ENCODE assay signal across 8 cellular contexts in genomic region chr17:42312035-42312284, GRCh38. TPM values are rescaled to one million over a fixed set of nuclear protein-coding genes. Genes with fewer than 3 reads are reported as not detected.
DNase-seq lines count a peak whose midpoint lies in the region; ATAC-seq, FAIRE-seq and TF ChIP-seq lines count a peak whose summit lies in the region.

No MANE protein-coding gene starts in this region.

- H3K27ac Mint-ChIP-seq in glutamatergic neuron (ENCODE audit: unreplicated experiment) = peak overlapping the region; percentile 89

- H3K79me2 ChIP-seq in DND-41 (ENCODE audit: insufficient read depth, low read length) = no peaks in the 10 kb centered on the region

- H2AFZ ChIP-seq in DND-41 (ENCODE audit: low read depth, low read length) = 0 out of 2 replicates have a peak overlapping the region, but pooled peaks have one; percentile 78

- H3K27me3 Mint-ChIP-seq in glutamatergic neuron (ENCODE audit: unreplicated experiment) = peaks cover 4% of the 10 kb centered on the region

- FAIRE-seq in GM12891 (lab: Jason Lieb, UNC) = no peak

- POLR2A ChIA-PET in HEK293T (lab: Yijun Ruan, JAX) = interaction anchor here (1.0 to 1.1 kb wide), 2 partner anchors 77 to 89 kb away, joined by 3 read pairs; partner anchors contain the start of gene STAT3

- TF ChIP-seq CTCF in DND-41 (IDR thresholded peaks at IDR 0.05; ENCODE audit: borderline replicate concordance, extremely low read depth, low read length, poor library complexity, severe bottlenecking) = no peak
- no peak for TF ChIP-seq CTCF in glutamatergic neuron (IDR thresholded peaks at IDR 0.05; ENCODE audit: partially characterized antibody, unreplicated experiment)
- TF ChIP-seq CTCF in gastrocnemius medialis (IDR thresholded peaks at IDR 0.05 in 4 of 5, conservative IDR thresholded peaks at IDR 0.05 in 1 of 5) = no peak

- TF ChIP-seq POLR2A in gastrocnemius medialis (IDR thresholded peaks at IDR 0.05) (no peak), GM12891 (IDR thresholded peaks at IDR 0.05; ENCODE audit: low read depth, low read length) (no peak)

- no peak overlapping the region for H3K27ac ChIP-seq in DND-41 (ENCODE audit: low read length)
- peak overlapping the region; percentile 88 for H3K27ac ChIP-seq in SK-N-MC
- H3K27ac ChIP-seq in gastrocnemius medialis = peak overlapping the region; percentile 84 to 95 (median 88)

- H3K9me3 Mint-ChIP-seq in glutamatergic neuron (ENCODE audit: unreplicated experiment) = peaks cover 2% of the 10 kb centered on the region

- no peak for DNase-seq in DND-41
- DNase-seq in SK-N-MC (ENCODE audit: low read depth, low spot score) = no peak
- DNase-seq in glutamatergic neuron = no peak
- DNase-seq in gastrocnemius medialis = no peak
- no peak for DNase-seq in GM12891 (ENCODE audit: insufficient read length, low spot score)
- no peak for DNase-seq in NCI-H2227 (lab: John Stamatoyannopoulos, UW; ENCODE audit: unreplicated experiment)
- DNase-seq in stimulated activated CD4-positive, alpha-beta T cell treated with anti-CD3 and anti-CD28 coated beads, Interleukin-15, amount 100 ng/mL, for 24 hours = no peak
- no peak for DNase-seq in HEK293T (ENCODE audit: extremely low spot score)

- peaks cover 8% of the 10 kb centered on the region; the same call in 1 of the 2 replicates for H4K20me1 ChIP-seq in DND-41 (ENCODE audit: insufficient read depth, low read length)

- no peaks in the 10 kb centered on the region for H3K36me3 Mint-ChIP-seq in glutamatergic neuron (ENCODE audit: unreplicated experiment)

- H3K4me3 Mint-ChIP-seq in glutamatergic neuron (ENCODE audit: unreplicated experiment) = peak overlapping the region; percentile 72

- intact Hi-C loops in gastrocnemius medialis (cut with DNase I; ENCODE audit: low total_unique reads) = loop anchor here (2.0 to 5.0 kb wide), 2 partner anchors 95 to 145 kb away; partner anchors contain the start of gene ATP6V0A1

- H3K4me3 ChIP-seq in DND-41 (ENCODE audit: low read depth in 1 of 2, low read length in 2 of 2) (peak overlapping the region in 1 of 2 experiments; percentile 56; a peak in 2 of 4 replicates), SK-N-MC (peak overlapping the region; percentile 79), gastrocnemius medialis (peak overlapping the region in 2 of 4 donors; percentile 12 to 53)

- H3K9me3 ChIP-seq in DND-41 (ENCODE audit: insufficient read depth, low read length, severe bottlenecking) = no peaks in the 10 kb centered on the region
- no peaks in the 10 kb centered on the region for H3K9me3 ChIP-seq in SK-N-MC (ENCODE audit: low read depth, low read length)
- no peaks in the 10 kb centered on the region for H3K9me3 ChIP-seq in gastrocnemius medialis

- in situ Hi-C loops in gastrocnemius medialis (cut with MboI; ENCODE audit: low sequenced_read_pairs in 4 of 4) = no loop called here

- H3K9ac ChIP-seq in DND-41 (ENCODE audit: low read depth, low read length) (peak overlapping the region; percentile 36; the same call in 1 of the 2 replicates), SK-N-MC (ENCODE audit: insufficient read length) (peak overlapping the region; percentile 69)

- peaks cover 17% of the 10 kb centered on the region for H3K4me1 ChIP-seq in DND-41 (ENCODE audit: insufficient read depth, low read length)
- peaks cover 16% of the 10 kb centered on the region in 2 donors for H3K4me1 ChIP-seq in gastrocnemius medialis

- H3K36me3 ChIP-seq in DND-41 (ENCODE audit: insufficient read depth, low read length) (peaks cover 17% of the 10 kb centered on the region; the same call in 1 of the 2 replicates), SK-N-MC (ENCODE audit: insufficient read depth, low read length) (peaks cover 9% of the 10 kb centered on the region; the same call in 1 of the 2 replicates), gastrocnemius medialis (peaks cover 0 to 45% of the 10 kb centered on the region in 2 donors)

- no peaks in the 10 kb centered on the region for H3K27me3 ChIP-seq in DND-41 (ENCODE audit: insufficient read depth, low read length, poor library complexity)
- no peaks in the 10 kb centered on the region for H3K27me3 ChIP-seq in gastrocnemius medialis

- H3K4me1 Mint-ChIP-seq in glutamatergic neuron (ENCODE audit: low read depth, unreplicated experiment) = peaks cover 29% of the 10 kb centered on the region

- no peak for ATAC-seq in DND-41 (ENCODE audit: insufficient read depth, low read depth)
- no peak for ATAC-seq in gastrocnemius medialis

- CTCF ChIA-PET in HEK293T (lab: Yijun Ruan, JAX) = interaction anchor here (1.4 kb wide), 1 partner anchor 111 kb away, joined by 3 read pairs; the partner anchor contains the start of gene CAVIN1

- H3K4me2 ChIP-seq in DND-41 (ENCODE audit: insufficient read depth, low read length) = peak overlapping the region; percentile 91

TF ChIP-seq in GM12891, 5 proteins besides CTCF, POLR2A, EP300 and RAD21:
- no peak for TF ChIP-seq TAF1 (IDR thresholded peaks at IDR 0.05; ENCODE audit: low read depth, low read length)
- TF ChIP-seq POLR2AphosphoS5 (IDR thresholded peaks at IDR 0.05; ENCODE audit: low read depth, low read length) = no peak
- no peak for TF ChIP-seq PAX5 (IDR thresholded peaks at IDR 0.05; ENCODE audit: insufficient read depth, low read length, severe bottlenecking)
- no peak for TF ChIP-seq POU2F2 (IDR thresholded peaks at IDR 0.05; ENCODE audit: low read depth, low read length)
- TF ChIP-seq SPI1 (IDR thresholded peaks at IDR 0.05; ENCODE audit: low read depth, low read length) = no peak

TF ChIP-seq in HEK293T, 16 proteins besides CTCF, POLR2A, EP300 and RAD21:
- TF ChIP-seq ZNF384 (IDR thresholded peaks at IDR 0.05) (no peak), FOXA1 (IDR thresholded peaks at IDR 0.05) (no peak)
TF ChIP-seq in HEK293T: peak in this region for 0.

RNA-seq across cellular contexts. Expression of gene STAT5A, which starts 23.7 kb away (rescaled TPM):
- total RNA-seq in glutamatergic neuron (ENCODE audit: unreplicated experiment) = 3.4 TPM
- 10 to 100 TPM; 36.0 to 87.0 (median 60.7) TPM for total RNA-seq in gastrocnemius medialis
- 50.2 TPM for polyA plus RNA-seq in GM12891 (2012; ENCODE audit: low read depth, missing spikeins)

RNA-seq across cellular contexts. Expression of gene STAT5B, which starts 35.8 kb away (rescaled TPM):
- total RNA-seq in glutamatergic neuron (ENCODE audit: unreplicated experiment) (31.9 TPM), gastrocnemius medialis (100 to 1,000 TPM in 1 of 4 donors, 10 to 100 TPM in 3; 77.3 to 150 (median 80.7) TPM)
- polyA plus RNA-seq in GM12891 (2012; ENCODE audit: low read depth, missing spikeins) = 37.3 TPM
